ENCODE assay signal across 27 cellular contexts in genomic region chr15:87939838-87940457, GRCh38.
DNase-seq lines count a peak whose midpoint lies in the region; ATAC-seq and TF ChIP-seq lines count a peak whose summit lies in the region.
"Had no signal": no experiment of that assay in that cellular context is flagged by ENCODE, and none has a peak within 500 bp of the region (broad histone marks: within the 10 kb centered on the region; RNA-seq: fewer than 3 reads in every experiment).

No MANE protein-coding gene starts in this region.

- H3K4me1 ChIP-seq in smooth muscle cell (ENCODE audit: low read depth), result peaks cover 11% of the 10 kb centered on the region

- H3K36me3 ChIP-seq in smooth muscle cell (ENCODE audit: low read depth), result no peaks in the 10 kb centered on the region
- H3K36me3 ChIP-seq: MG63, sigmoid colon, SJCRH30, tibial artery had no signal

- H2AFZ ChIP-seq in smooth muscle cell (ENCODE audit: low read depth), result no peak overlapping the region

- TF ChIP-seq CTCF in smooth muscle cell (IDR thresholded peaks at IDR 0.05; ENCODE audit: borderline replicate concordance, insufficient read depth, poor library complexity, severe bottlenecking), result no peak

- H3K27me3 ChIP-seq in smooth muscle cell (ENCODE audit: low read depth), result no peaks in the 10 kb centered on the region
- H3K27me3 ChIP-seq: MG63, sigmoid colon, SJCRH30, tibial artery had no signal

- H3K9ac ChIP-seq in smooth muscle cell (ENCODE audit: low read depth), result no peak overlapping the region

- no peaks in the 10 kb centered on the region for H3K79me2 ChIP-seq in smooth muscle cell (ENCODE audit: low read depth)

- no peaks in the 10 kb centered on the region for H4K20me1 ChIP-seq in smooth muscle cell (ENCODE audit: low read depth)

- 24% methylated on average over 2 of the region's 2 CpGs for WGBS in smooth muscle cell (ENCODE audit: low lambda C conversion rate)

- intact Hi-C loops in left ventricle myocardium superior (cut with micrococcal nuclease), result no loop called here

- DNase-seq in DMS 273 (lab: John Stamatoyannopoulos, UW; ENCODE audit: unreplicated experiment) (peak; percentile 2), DMS 273 treated with DMSO at 0.1 percent for 48 hours (lab: John Stamatoyannopoulos, UW) (no peak), RPMI8226 (peak; percentile 20), left ventricle myocardium superior (no peak), smooth muscle cell (lab: John Stamatoyannopoulos, UW; ENCODE audit: unreplicated experiment) (no peak)
- DNase-seq: activated CD4-positive, alpha-beta T cell treated with anti-CD3 and anti-CD28 coated beads, Interleukin-2, amount 50 U/mL, for 48 hours; activated naive CD4-positive, alpha-beta T cell; activated T-cell treated with anti-CD3 and anti-CD28 coated beads, Interleukin-2, amount 50 U/mL, for 48 hours; Calu3; CD4-positive, CD25-positive, alpha-beta regulatory T cell; effector memory CD8-positive, alpha-beta T cell; MG63; NCI-H1417 treated with DMSO at 0.1 percent for 48 hours; NCI-H2029 treated with DMSO at 0.1 percent for 48 hours; NCI-H2227 treated with DMSO at 0.1 percent for 48 hours; NCI-H526; posterior cingulate gyrus; sigmoid colon; stimulated activated CD4-positive, alpha-beta T cell treated with anti-CD3 and anti-CD28 coated beads, Interleukin-4, amount 100 ng/mL, for 24 hours had no signal

- peak; percentile 84 for ATAC-seq in left ventricle myocardium superior
- ATAC-seq in HG02763 (IDR thresholded peaks at IDR 0.05; ENCODE audit: unreplicated experiment), result no peak
- no peak for ATAC-seq in GM19324 (IDR thresholded peaks at IDR 0.05; ENCODE audit: low FRiP score, unreplicated experiment)
- ATAC-seq in HG03439 (IDR thresholded peaks at IDR 0.05; ENCODE audit: unreplicated experiment), result no peak
- ATAC-seq: activated CD4-positive, CD25-positive, alpha-beta regulatory T cell treated with anti-CD3 and anti-CD28 coated beads, Interleukin-2, amount 50 U/mL, for 24 hours; effector memory CD8-positive, alpha-beta T cell; K562 had no signal

- H3K4me3 ChIP-seq in smooth muscle cell, result no peak overlapping the region
- H3K4me3 ChIP-seq: K562, MG63, sigmoid colon, SJCRH30, tibial artery had no signal

- peak overlapping the region; percentile 20 for H3K4me2 ChIP-seq in smooth muscle cell

- H3F3A ChIP-seq in smooth muscle cell (ENCODE audit: low read depth), result peaks cover 6% of the 10 kb centered on the region

- no peak overlapping the region for H3K27ac ChIP-seq in smooth muscle cell (ENCODE audit: low read depth)
- H3K27ac ChIP-seq: 22Rv1, sigmoid colon, SJCRH30 had no signal

- H3K9me3 ChIP-seq in smooth muscle cell (replicated peaks; ENCODE audit: low read depth), result no peaks in the 10 kb centered on the region
- H3K9me3 ChIP-seq: MG63, sigmoid colon, SJCRH30, tibial artery had no signal

Comparison
In these comparisons a context has a peak if more than half of its experiments do, and no peak if none do; other contexts are left out.
1. DNase-seq: peak in DMS 273 (single experiment) and RPMI8226 (single experiment); none in DMS 273 treated with DMSO at 0.1 percent for 48 hours (single experiment), left ventricle myocardium superior (single experiment) and smooth muscle cell (single experiment).